Comparison of ENCODE assay signal across 8 cellular contexts in the genomic region with DNA sequence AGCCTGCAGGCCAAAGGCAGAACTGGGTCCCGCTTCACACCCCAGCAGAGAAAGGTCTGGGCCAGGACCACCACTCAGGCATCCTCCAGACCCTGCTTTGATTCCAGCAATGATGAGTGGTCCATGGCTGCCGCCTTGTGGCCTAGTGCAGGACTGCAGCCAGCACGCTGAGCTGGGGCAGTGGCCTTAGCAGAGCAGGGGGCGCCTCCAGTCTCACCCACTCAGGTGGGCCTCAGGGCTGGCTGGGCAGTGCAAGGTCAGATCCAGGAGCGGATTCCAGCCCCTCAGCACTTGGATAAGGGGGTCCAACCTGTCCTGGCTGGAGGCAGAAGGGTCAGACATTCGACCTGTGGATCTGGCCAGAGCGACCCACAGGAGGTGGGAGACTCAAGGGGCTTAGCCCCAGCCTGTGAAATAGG. TPM values are rescaled to one million over a fixed set of nuclear protein-coding genes. Genes with fewer than 3 reads are reported as not detected.
A peak's percentile ranks its signal among the peaks of the same experiment; 100 is the strongest.
DNase-seq lines count a peak whose midpoint lies in the region; ATAC-seq and TF ChIP-seq lines count a peak whose summit lies in the region.

No MANE protein-coding gene starts in this region.

- in situ Hi-C loops in GM13977 (cut with MboI; ENCODE audit: low pct_unique_long_range_greater_than_20kb, low sequenced_read_pairs, unreplicated experiment): no loop called here

- no peak overlapping the region for H3K27ac ChIP-seq in effector memory CD4-positive, alpha-beta T cell (ENCODE audit: insufficient read depth, low read length, poor library complexity, severe bottlenecking)

- no peaks in the 10 kb centered on the region for H3K27me3 Mint-ChIP-seq in activated CD8-positive, alpha-beta T cell treated with anti-CD3 and anti-CD28 coated beads for 36 hours

- H3K27me3 ChIP-seq in effector memory CD4-positive, alpha-beta T cell (replicated peaks; ENCODE audit: control insufficient read depth, insufficient read depth, low read length, poor library complexity, severe bottlenecking): no peaks in the 10 kb centered on the region

- no peak overlapping the region for H3K4me3 Mint-ChIP-seq in activated CD8-positive, alpha-beta T cell treated with anti-CD3 and anti-CD28 coated beads for 36 hours

- DNase-seq in A172 (ENCODE audit: low spot score) (peak; percentile 32), GM13977 (ENCODE audit: low spot score) (peak; percentile 88), NCI-H2171 treated with DMSO at 0.1 percent for 48 hours (lab: John Stamatoyannopoulos, UW) (peak; percentile 39), mucosa of gallbladder (ENCODE audit: low spot score) (peak; percentile 51)
- peak; percentile 85 for DNase-seq in activated CD8-positive, alpha-beta T cell treated with anti-CD3 and anti-CD28 coated beads for 36 hours
- DNase-seq in effector memory CD4-positive, alpha-beta T cell: peak in 2 of 3 donors; percentile 35 to 36
- DNase-seq in stimulated activated CD8-positive, alpha-beta memory T cell treated with anti-CD3 and anti-CD28 coated beads, Interleukin-7, amount 100 ng/mL, for 24 hours (ENCODE audit: low read depth): peak; percentile 61

- H3K9me3 ChIP-seq in effector memory CD4-positive, alpha-beta T cell (ENCODE audit: control insufficient read depth, low read length): no peaks in the 10 kb centered on the region

- ATAC-seq in activated CD8-positive, alpha-beta T cell treated with anti-CD3 and anti-CD28 coated beads for 36 hours: peak; percentile 74
- ATAC-seq in GM21526 (IDR thresholded peaks at IDR 0.05; ENCODE audit: low FRiP score, unreplicated experiment): no peak

- H3K4me3 ChIP-seq in effector memory CD4-positive, alpha-beta T cell (ENCODE audit: insufficient read depth, low read depth, low read length, poor library complexity, severe bottlenecking): no peak overlapping the region

- intact Hi-C loops in activated CD8-positive, alpha-beta T cell treated with anti-CD3 and anti-CD28 coated beads for 36 hours (cut with micrococcal nuclease): loop anchor here (5.0 kb wide), 1 partner anchor 96 kb away; no protein-coding TSS in a partner anchor

- TF ChIP-seq CTCF in GM13977 (IDR thresholded peaks at IDR 0.05; ENCODE audit: extremely low read depth, insufficient read depth, missing control alignments): peak; percentile 98
- TF ChIP-seq CTCF in activated CD8-positive, alpha-beta T cell treated with anti-CD3 and anti-CD28 coated beads for 36 hours (IDR thresholded peaks at IDR 0.05): peak; percentile 90

- H3K9me3 Mint-ChIP-seq in activated CD8-positive, alpha-beta T cell treated with anti-CD3 and anti-CD28 coated beads for 36 hours: no peaks in the 10 kb centered on the region

- CTCF ChIA-PET in activated CD8-positive, alpha-beta T cell treated with anti-CD3 and anti-CD28 coated beads for 36 hours (lab: Charles Lee): interaction anchor here (0.6 to 9.4 kb wide), 40 partner anchors 8 to 549 kb away, joined by 3 to 109 read pairs (median 4); no protein-coding TSS in a partner anchor

- peaks cover 12% of the 10 kb centered on the region for H3K36me3 ChIP-seq in effector memory CD4-positive, alpha-beta T cell (ENCODE audit: control insufficient read depth, insufficient read depth, low read length)

- H3K4me1 ChIP-seq in effector memory CD4-positive, alpha-beta T cell (ENCODE audit: control insufficient read depth, insufficient read depth, low read length, poor library complexity, severe bottlenecking): no peaks in the 10 kb centered on the region

- H3K4me1 Mint-ChIP-seq in activated CD8-positive, alpha-beta T cell treated with anti-CD3 and anti-CD28 coated beads for 36 hours (ENCODE audit: low read depth): peaks cover 23% of the 10 kb centered on the region

- POLR2A ChIA-PET in activated CD8-positive, alpha-beta T cell treated with anti-CD3 and anti-CD28 coated beads for 36 hours (lab: Charles Lee): interaction anchor here (1.0 to 1.7 kb wide), 3 partner anchors 12 to 97 kb away, joined by 3 to 4 read pairs (median 3); no protein-coding TSS in a partner anchor

- H3K27ac Mint-ChIP-seq in activated CD8-positive, alpha-beta T cell treated with anti-CD3 and anti-CD28 coated beads for 36 hours: no peak overlapping the region

- no peaks in the 10 kb centered on the region for H3K36me3 Mint-ChIP-seq in activated CD8-positive, alpha-beta T cell treated with anti-CD3 and anti-CD28 coated beads for 36 hours (ENCODE audit: low read depth)

RNA-seq across cellular contexts. Expression of a gene that starts 9.6 kb away (rescaled TPM):
- 6.5 and 8.8 TPM in 2 replicates for total RNA-seq in A172 (2014; rRNA removed; shearing (Covaris generic))
- total RNA-seq in activated CD8-positive, alpha-beta T cell treated with anti-CD3 and anti-CD28 coated beads for 36 hours: under 1 TPM; 0.14 to 0.72 TPM
- total RNA-seq in mucosa of gallbladder: 23.7 TPM

Comparison
In these comparisons a context has a peak if more than half of its experiments do, and no peak if none do; other contexts are left out.
1. DNase-seq: peak in every context shown above with its lines; median percentile 88 in GM13977; 85 in activated CD8-positive, alpha-beta T cell treated with anti-CD3 and anti-CD28 coated beads for 36 hours; 61 in stimulated activated CD8-positive, alpha-beta memory T cell treated with anti-CD3 and anti-CD28 coated beads, Interleukin-7, amount 100 ng/mL, for 24 hours; 51 in mucosa of gallbladder; 39 in NCI-H2171 treated with DMSO at 0.1 percent for 48 hours; 36 in effector memory CD4-positive, alpha-beta T cell; 32 in A172.